ENCODE assay signal across 8 cellular contexts in genomic region chr7:16646427-16647081, GRCh38. TPM values are rescaled to one million over a fixed set of nuclear protein-coding genes. Genes with fewer than 3 reads are reported as not detected.
DNase-seq lines count a peak whose midpoint lies in the region; ATAC-seq and TF ChIP-seq lines count a peak whose summit lies in the region.

No MANE protein-coding gene starts in this region.

- H3K27ac Mint-ChIP-seq in mesothelial cell of epicardium = peak overlapping the region; percentile 99

- intact Hi-C loops in HCT116 (cut with micrococcal nuclease) = loop anchor here (5.0 kb wide), 1 partner anchor 106 kb away; the partner anchor contains the start of gene TSPAN13
- intact Hi-C loops in uterus (cut with DNase I; ENCODE audit: low total_unique reads) = no loop called here

- DNase-seq in COR-L47 (lab: John Stamatoyannopoulos, UW) (peak; percentile 6), HCT116 (ENCODE audit: low read depth, low spot score) (no peak), RWPE1 (ENCODE audit: low spot score) (no peak), dermis blood vessel endothelial cell (peak; percentile 26), mesothelial cell of epicardium (ENCODE audit: low spot score in 2 of 2, unreplicated experiment in 2 of 2) (no peak), uterus (no peak)

- no peaks in the 10 kb centered on the region for H3K27me3 Mint-ChIP-seq in mesothelial cell of epicardium (ENCODE audit: low read depth)

- peaks cover 55% of the 10 kb centered on the region for H3K4me1 Mint-ChIP-seq in mesothelial cell of epicardium

- H3K36me3 Mint-ChIP-seq in mesothelial cell of epicardium = no peaks in the 10 kb centered on the region

- POLR2A ChIA-PET in HCT116 (lab: Charles Lee) = interaction anchor here (0.6 to 1.6 kb wide), 4 partner anchors 10 to 23 kb away, joined by 4 to 5 read pairs (median 4); no protein-coding TSS in a partner anchor
- POLR2A ChIA-PET in RWPE1 (lab: Yijun Ruan, JAX; ENCODE audit: low non-redundant PET) = no interaction called here

- no peaks in the 10 kb centered on the region for H3K9me3 Mint-ChIP-seq in mesothelial cell of epicardium

- H3K4me3 Mint-ChIP-seq in mesothelial cell of epicardium = peak overlapping the region; percentile 100

- peak; percentile 6 for ATAC-seq in HCT116
- ATAC-seq in GM19397 (IDR thresholded peaks at IDR 0.05; ENCODE audit: unreplicated experiment) = no peak
- ATAC-seq in HG03095 (IDR thresholded peaks at IDR 0.05; ENCODE audit: unreplicated experiment) = no peak

- RAD21 ChIA-PET in HCT116 (lab: Charles Lee; ENCODE audit: low non-redundant PET in 1 of 2, low total read pairs in 2 of 2, uncharacterized antibody in 2 of 2, unreplicated experiment in 2 of 2) = no interaction called here

- CTCF ChIA-PET in HCT116 (lab: Charles Lee) = no interaction called here
- CTCF ChIA-PET in RWPE1 (lab: Yijun Ruan, JAX) = interaction anchor here (0.5 to 0.6 kb wide), 3 partner anchors 13 to 1146 kb away, joined by 3 to 5 read pairs (median 4); no protein-coding TSS in a partner anchor

- peaks cover 28% of the 10 kb centered on the region in 2 experiments; a peak in 3 of 4 replicates for H3K4me1 ChIP-seq in HCT116 (ENCODE audit: control insufficient read depth in 1 of 2, insufficient read depth in 2 of 2, low read length in 2 of 2)
- no peaks in the 10 kb centered on the region for H3K4me1 ChIP-seq in uterus

- H3K36me3 ChIP-seq in HCT116 (ENCODE audit: control insufficient read depth in 1 of 2, insufficient read depth in 2 of 2, low read length in 2 of 2) (peaks cover 0 to 7% of the 10 kb centered on the region in 2 experiments; a peak in 1 of 4 replicates), uterus (no peaks in the 10 kb centered on the region)

- TF ChIP-seq CTCF in HCT116 (IDR thresholded peaks at IDR 0.05 in 2 of 3, conservative IDR thresholded peaks at IDR 0.05 in 1 of 3; ENCODE audit: borderline replicate concordance in 1 of 3, insufficient read depth in 1 of 3, low read depth in 2 of 3, low read length in 2 of 3) (no peak), RWPE1 (conservative IDR thresholded peaks at IDR 0.05; ENCODE audit: low read depth) (no peak), mesothelial cell of epicardium (IDR thresholded peaks at IDR 0.05; ENCODE audit: unreplicated experiment) (no peak), uterus (IDR thresholded peaks at IDR 0.05) (no peak)

- H2AFZ ChIP-seq in HCT116 (ENCODE audit: low read depth, low read length, poor library complexity, severe bottlenecking) = no peak overlapping the region

- H3K9me3 ChIP-seq in HCT116 (ENCODE audit: control insufficient read depth in 1 of 2, insufficient read depth in 1 of 2, low read depth in 1 of 2, low read length in 2 of 2) (no peaks in the 10 kb centered on the region), uterus (no peaks in the 10 kb centered on the region)

- no TSS peak for BruUV-seq in HCT116 (replicated peaks; lab: Mats Ljungman, UMichigan)

- H3K79me2 ChIP-seq in HCT116 (ENCODE audit: insufficient read depth, low read length) = peaks cover 90% of the 10 kb centered on the region

- H3K9ac ChIP-seq in HCT116 (ENCODE audit: low read length) = peak overlapping the region; percentile 84

- no peak for TF ChIP-seq POLR2A in HCT116 (IDR thresholded peaks at IDR 0.05; ENCODE audit: borderline replicate concordance, extremely low read depth, insufficient read depth, insufficient read length)
- TF ChIP-seq POLR2A in uterus (IDR thresholded peaks at IDR 0.05) = no peak

- peak overlapping the region; percentile 85 to 90 for H3K4me3 ChIP-seq in HCT116 (replicated peaks in 1 of 2; ENCODE audit: low read depth in 1 of 2, low read length in 2 of 2)
- H3K4me3 ChIP-seq in uterus = peak overlapping the region; percentile 96 to 99

- H3K27ac ChIP-seq in HCT116 (ENCODE audit: low read depth, low read length) = peak overlapping the region; percentile 89
- peak overlapping the region; percentile 93 for H3K27ac ChIP-seq in RWPE1
- peak overlapping the region; percentile 91 to 95 for H3K27ac ChIP-seq in uterus

- H3K27me3 ChIP-seq in HCT116 (ENCODE audit: insufficient read depth, low read length) (no peaks in the 10 kb centered on the region), uterus (no peaks in the 10 kb centered on the region)

- TF ChIP-seq RAD21 in HCT116 (IDR thresholded peaks at IDR 0.05; ENCODE audit: low read depth) = no peak

- peak overlapping the region; percentile 86 for H3K4me2 ChIP-seq in HCT116 (ENCODE audit: low read length)

- no peaks in the 10 kb centered on the region for H3K9me2 ChIP-seq in HCT116 (ENCODE audit: insufficient read depth)

- peaks cover 6% of the 10 kb centered on the region; the same call in 1 of the 2 replicates for H4K20me1 ChIP-seq in HCT116 (ENCODE audit: insufficient read depth)

TF ChIP-seq in HCT116, 20 proteins besides CTCF, POLR2A, EP300 and RAD21:
- TF ChIP-seq SRF (IDR thresholded peaks at IDR 0.05; ENCODE audit: low read depth) = peak; percentile 53; the same call in 1 of the 2 replicates
- no peak for TF ChIP-seq EZH2phosphoT487 (IDR thresholded peaks at IDR 0.05; ENCODE audit: borderline replicate concordance)

RNA-seq across cellular contexts. Expression of gene BZW2, which starts 0.6 kb away (rescaled TPM):
- 119 TPM for total RNA-seq in HCT116 (2021; ENCODE audit: unreplicated experiment)
- polyA plus RNA-seq in HCT116 (2012) = 66.3 and 88.3 TPM in 2 replicates
- total RNA-seq in dermis blood vessel endothelial cell = 134 and 208 TPM in 2 replicates
- 73.9 to 77.6 TPM (median 75.9 TPM) in 3 replicates for total RNA-seq in mesothelial cell of epicardium
- total RNA-seq in uterus = 10 to 100 TPM; 16.5 to 50.0 (median 32.4) TPM

RNA-seq across cellular contexts. Expression of gene ANKMY2, which starts 1.0 kb away (rescaled TPM):
- total RNA-seq in HCT116 (2021; ENCODE audit: unreplicated experiment) = 24.9 TPM
- 13.2 and 13.3 TPM in 2 replicates for polyA plus RNA-seq in HCT116 (2012)
- total RNA-seq in dermis blood vessel endothelial cell = 14.6 and 16.3 TPM in 2 replicates
- 23.5 to 25.0 TPM (median 24.4 TPM) in 3 replicates for total RNA-seq in mesothelial cell of epicardium
- total RNA-seq in uterus = 10 to 100 TPM in 3 of 4 donors, 1 to 10 TPM in 1; 6.2 to 48.7 (median 17.2) TPM

Comparison
In these comparisons a context has a peak if more than half of its experiments do, and no peak if none do; other contexts are left out.
1. DNase-seq: peak in COR-L47 (single experiment) and dermis blood vessel endothelial cell (single experiment); none in HCT116 (single experiment), RWPE1 (single experiment), mesothelial cell of epicardium (0 of 2) and uterus (0 of 2).
2. Peak in every context shown above with its lines, with median percentiles within 50 percentile points of each other: H3K27ac ChIP-seq.